ENCODE assay signal across 8 cellular contexts in the genomic region with DNA sequence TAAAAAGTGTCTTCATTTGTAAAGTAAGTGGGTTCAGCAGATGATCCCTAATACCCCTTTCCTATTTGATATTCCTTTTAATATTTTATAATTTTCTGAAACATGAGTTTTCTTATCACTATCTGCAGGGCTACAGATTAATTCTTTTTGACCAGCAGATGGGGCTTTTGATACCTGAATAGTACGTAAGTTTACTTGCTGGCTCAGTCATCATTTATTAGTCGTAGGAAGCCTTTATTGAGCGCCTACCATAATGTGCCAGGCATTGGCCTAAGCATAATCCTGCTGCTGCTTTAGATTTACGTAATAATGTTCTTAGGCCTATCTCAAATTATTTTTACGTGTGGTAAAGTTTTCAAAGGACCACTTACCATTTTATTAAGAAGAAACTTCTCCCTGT. TPM values are rescaled to one million over a fixed set of nuclear protein-coding genes. Genes with fewer than 3 reads are reported as not detected.
DNase-seq lines count a peak whose midpoint lies in the region; ATAC-seq and TF ChIP-seq lines count a peak whose summit lies in the region.

No MANE protein-coding gene starts in this region.

- no peak for ATAC-seq in GM21825 (IDR thresholded peaks at IDR 0.05; ENCODE audit: unreplicated experiment)

- H3K27me3 Mint-ChIP-seq in CD4-positive, alpha-beta memory T cell = no peaks in the 10 kb centered on the region

- H3K27ac ChIP-seq in CD4-positive, alpha-beta memory T cell (ENCODE audit: low read depth, low read length) = no peak overlapping the region
- H3K27ac ChIP-seq in liver (ENCODE audit: low read depth in 1 of 2, low read length in 2 of 2) (no peak overlapping the region), suprapubic skin (no peak overlapping the region)

- CTCF ChIA-PET in CD4-positive, alpha-beta memory T cell (lab: Charles Lee; ENCODE audit: partially characterized antibody) = interaction anchor here (0.9 to 2.7 kb wide), 2 partner anchors 11 to 720 kb away, joined by 3 to 7 read pairs; no protein-coding TSS in a partner anchor

- H3K4me1 ChIP-seq in CD4-positive, alpha-beta memory T cell (ENCODE audit: insufficient read depth, low read length) = no peaks in the 10 kb centered on the region
- H3K4me1 ChIP-seq in liver (ENCODE audit: control insufficient read depth in 4 of 4, insufficient read depth in 4 of 4, low read length in 3 of 4) (no peaks in the 10 kb centered on the region), suprapubic skin (no peaks in the 10 kb centered on the region)

- H3K4me3 Mint-ChIP-seq in CD4-positive, alpha-beta memory T cell = no peak overlapping the region

- in situ Hi-C loops in astrocyte of the cerebellum (cut with HindIII; ENCODE audit: low sequenced_read_pairs) = no loop called here

- peak; percentile 42 for TF ChIP-seq CTCF in astrocyte of the cerebellum (IDR thresholded peaks at IDR 0.05; ENCODE audit: low read depth, low read length, missing control alignments)
- peak; percentile 49 for TF ChIP-seq CTCF in liver (IDR thresholded peaks at IDR 0.05; ENCODE audit: low read depth, low read length, missing input control)
- TF ChIP-seq CTCF in suprapubic skin (IDR thresholded peaks at IDR 0.05) = no peak

- 14% methylated on average over 5 of the region's 5 CpGs for WGBS in liver
- WGBS in suprapubic skin = 18% methylated on average over 5 of the region's 5 CpGs

- peaks cover 0 to 4% of the 10 kb centered on the region in 2 donors for H3K36me3 Mint-ChIP-seq in CD4-positive, alpha-beta memory T cell

- H3K27me3 ChIP-seq in CD4-positive, alpha-beta memory T cell (ENCODE audit: insufficient read depth, low read length) = no peaks in the 10 kb centered on the region
- H3K27me3 ChIP-seq in liver (ENCODE audit: control insufficient read depth in 4 of 4, insufficient read depth in 4 of 4, low read length in 3 of 4) (no peaks in the 10 kb centered on the region), suprapubic skin (no peaks in the 10 kb centered on the region)

- H3K4me3 ChIP-seq in CD4-positive, alpha-beta memory T cell (ENCODE audit: low read length in 2 of 2) = no peak overlapping the region
- H3K4me3 ChIP-seq in astrocyte of the cerebellum (ENCODE audit: low read depth, low read length) (no peak overlapping the region), liver (ENCODE audit: low read depth in 1 of 3, low read length in 3 of 3) (no peak overlapping the region), suprapubic skin (no peak overlapping the region)

- peak in 3 of 5 donors; percentile 5 to 11 (median 8) for DNase-seq in CD4-positive, alpha-beta memory T cell
- DNase-seq in HPDE6-E6E7 (ENCODE audit: extremely low spot score) (peak; percentile 19), astrocyte of the cerebellum (ENCODE audit: low read depth) (peak; percentile 22), CD1c-positive myeloid dendritic cell (ENCODE audit: extremely low spot score) (no peak), suprapubic skin (ENCODE audit: low spot score in 2 of 2) (no peak)
- DNase-seq in stimulated activated CD4-positive, alpha-beta T cell treated with anti-CD3 and anti-CD28 coated beads, Interleukin-1b, Interleukin-23, amount 100 ng/mL, for 48 hours = no peak

- H3K27ac Mint-ChIP-seq in CD4-positive, alpha-beta memory T cell = no peak overlapping the region

- no peaks in the 10 kb centered on the region for H3K36me3 ChIP-seq in CD4-positive, alpha-beta memory T cell (ENCODE audit: insufficient read depth, low read length)
- H3K36me3 ChIP-seq in liver (ENCODE audit: control insufficient read depth in 4 of 4, insufficient read depth in 3 of 4, low read depth in 1 of 4, low read length in 3 of 4) (peaks cover 0 to under 1% (median 0%) of the 10 kb centered on the region in 4 donors), suprapubic skin (no peaks in the 10 kb centered on the region)

- no peak for TF ChIP-seq POLR2A in suprapubic skin (IDR thresholded peaks at IDR 0.05)

- POLR2A ChIA-PET in CD4-positive, alpha-beta memory T cell (lab: Charles Lee; ENCODE audit: partially characterized antibody) = no interaction called here

- no peak overlapping the region for H3K9ac ChIP-seq in liver (ENCODE audit: low read depth in 1 of 2, low read length in 2 of 2)

- TF ChIP-seq RAD21 in liver (IDR thresholded peaks at IDR 0.05) = peak; percentile 84

- peaks cover 0 to 4% (median 1%) of the 10 kb centered on the region in 4 donors for H3K4me1 Mint-ChIP-seq in CD4-positive, alpha-beta memory T cell

- H3K9me3 Mint-ChIP-seq in CD4-positive, alpha-beta memory T cell = no peaks in the 10 kb centered on the region

- no peaks in the 10 kb centered on the region for H3K9me3 ChIP-seq in CD4-positive, alpha-beta memory T cell (ENCODE audit: control insufficient read depth in 1 of 2, low read length in 2 of 2)
- H3K9me3 ChIP-seq in liver (ENCODE audit: control insufficient read depth in 4 of 4, low read length in 3 of 4) (no peaks in the 10 kb centered on the region), suprapubic skin (no peaks in the 10 kb centered on the region)

- no peak for TF ChIP-seq EP300 in suprapubic skin (IDR thresholded peaks at IDR 0.05)

- intact Hi-C loops in CD4-positive, alpha-beta memory T cell (cut with micrococcal nuclease) = no loop called here

TF ChIP-seq in liver, 16 proteins besides CTCF, POLR2A, EP300 and RAD21:
- TF ChIP-seq YY1 (IDR thresholded peaks at IDR 0.05) (no peak), HNF4A (conservative IDR thresholded peaks at IDR 0.05) (no peak), RXRA (IDR thresholded peaks at IDR 0.05) (no peak), TAF1 (conservative IDR thresholded peaks at IDR 0.05) (no peak), EGR1 (IDR thresholded peaks at IDR 0.05; ENCODE audit: low read depth in 2 of 2) (no peak), FOXA1 (IDR thresholded peaks at IDR 0.05) (no peak), HNF4G (IDR thresholded peaks at IDR 0.05) (no peak), JUND (IDR thresholded peaks at IDR 0.05) (no peak), NR2F2 (IDR thresholded peaks at IDR 0.05) (no peak), FOXA2 (IDR thresholded peaks at IDR 0.05) (no peak), GABPA (IDR thresholded peaks at IDR 0.05 in 1 of 2, conservative IDR thresholded peaks at IDR 0.05 in 1 of 2) (no peak), SP1 (IDR thresholded peaks at IDR 0.05) (no peak)
- TF ChIP-seq, protein P1, sequence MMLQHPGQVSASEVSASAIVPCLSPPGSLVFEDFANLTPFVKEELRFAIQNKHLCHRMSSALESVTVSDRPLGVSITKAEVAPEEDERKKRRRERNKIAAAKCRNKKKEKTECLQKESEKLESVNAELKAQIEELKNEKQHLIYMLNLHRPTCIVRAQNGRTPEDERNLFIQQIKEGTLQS (IDR thresholded peaks at IDR 0.05) = no peak
- TF ChIP-seq, protein P2, sequence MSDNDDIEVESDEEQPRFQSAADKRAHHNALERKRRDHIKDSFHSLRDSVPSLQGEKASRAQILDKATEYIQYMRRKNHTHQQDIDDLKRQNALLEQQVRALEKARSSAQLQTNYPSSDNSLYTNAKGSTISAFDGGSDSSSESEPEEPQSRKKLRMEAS (IDR thresholded peaks at IDR 0.05) = no peak
- TF ChIP-seq, protein P3, sequence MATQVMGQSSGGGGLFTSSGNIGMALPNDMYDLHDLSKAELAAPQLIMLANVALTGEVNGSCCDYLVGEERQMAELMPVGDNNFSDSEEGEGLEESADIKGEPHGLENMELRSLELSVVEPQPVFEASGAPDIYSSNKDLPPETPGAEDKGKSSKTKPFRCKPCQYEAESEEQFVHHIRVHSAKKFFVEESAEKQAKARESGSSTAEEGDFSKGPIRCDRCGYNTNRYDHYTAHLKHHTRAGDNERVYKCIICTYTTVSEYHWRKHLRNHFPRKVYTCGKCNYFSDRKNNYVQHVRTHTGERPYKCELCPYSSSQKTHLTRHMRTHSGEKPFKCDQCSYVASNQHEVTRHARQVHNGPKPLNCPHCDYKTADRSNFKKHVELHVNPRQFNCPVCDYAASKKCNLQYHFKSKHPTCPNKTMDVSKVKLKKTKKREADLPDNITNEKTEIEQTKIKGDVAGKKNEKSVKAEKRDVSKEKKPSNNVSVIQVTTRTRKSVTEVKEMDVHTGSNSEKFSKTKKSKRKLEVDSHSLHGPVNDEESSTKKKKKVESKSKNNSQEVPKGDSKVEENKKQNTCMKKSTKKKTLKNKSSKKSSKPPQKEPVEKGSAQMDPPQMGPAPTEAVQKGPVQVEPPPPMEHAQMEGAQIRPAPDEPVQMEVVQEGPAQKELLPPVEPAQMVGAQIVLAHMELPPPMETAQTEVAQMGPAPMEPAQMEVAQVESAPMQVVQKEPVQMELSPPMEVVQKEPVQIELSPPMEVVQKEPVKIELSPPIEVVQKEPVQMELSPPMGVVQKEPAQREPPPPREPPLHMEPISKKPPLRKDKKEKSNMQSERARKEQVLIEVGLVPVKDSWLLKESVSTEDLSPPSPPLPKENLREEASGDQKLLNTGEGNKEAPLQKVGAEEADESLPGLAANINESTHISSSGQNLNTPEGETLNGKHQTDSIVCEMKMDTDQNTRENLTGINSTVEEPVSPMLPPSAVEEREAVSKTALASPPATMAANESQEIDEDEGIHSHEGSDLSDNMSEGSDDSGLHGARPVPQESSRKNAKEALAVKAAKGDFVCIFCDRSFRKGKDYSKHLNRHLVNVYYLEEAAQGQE (IDR thresholded peaks at IDR 0.05) = no peak
- TF ChIP-seq, protein P4, sequence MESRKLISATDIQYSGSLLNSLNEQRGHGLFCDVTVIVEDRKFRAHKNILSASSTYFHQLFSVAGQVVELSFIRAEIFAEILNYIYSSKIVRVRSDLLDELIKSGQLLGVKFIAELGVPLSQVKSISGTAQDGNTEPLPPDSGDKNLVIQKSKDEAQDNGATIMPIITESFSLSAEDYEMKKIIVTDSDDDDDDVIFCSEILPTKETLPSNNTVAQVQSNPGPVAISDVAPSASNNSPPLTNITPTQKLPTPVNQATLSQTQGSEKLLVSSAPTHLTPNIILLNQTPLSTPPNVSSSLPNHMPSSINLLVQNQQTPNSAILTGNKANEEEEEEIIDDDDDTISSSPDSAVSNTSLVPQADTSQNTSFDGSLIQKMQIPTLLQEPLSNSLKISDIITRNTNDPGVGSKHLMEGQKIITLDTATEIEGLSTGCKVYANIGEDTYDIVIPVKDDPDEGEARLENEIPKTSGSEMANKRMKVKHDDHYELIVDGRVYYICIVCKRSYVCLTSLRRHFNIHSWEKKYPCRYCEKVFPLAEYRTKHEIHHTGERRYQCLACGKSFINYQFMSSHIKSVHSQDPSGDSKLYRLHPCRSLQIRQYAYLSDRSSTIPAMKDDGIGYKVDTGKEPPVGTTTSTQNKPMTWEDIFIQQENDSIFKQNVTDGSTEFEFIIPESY (IDR thresholded peaks at IDR 0.05) = no peak
TF ChIP-seq in liver: peak in this region for 0.

RNA-seq across cellular contexts. Expression of a gene that starts 33.1 kb away (rescaled TPM):
- total RNA-seq in CD4-positive, alpha-beta memory T cell = 10 to 100 TPM; 67.9 to 72.1 TPM
- polyA plus RNA-seq in CD4-positive, alpha-beta memory T cell = 100 to 1,000 TPM; 153 to 213 TPM
- total RNA-seq in liver = 100 to 1,000 TPM; 113 to 148 TPM
- polyA plus RNA-seq in liver = 100 to 1,000 TPM; 141 to 144 TPM
- total RNA-seq in suprapubic skin = 10 to 100 TPM; 23.7 to 60.2 (median 39.4) TPM

Comparison
In these comparisons a context has a peak if more than half of its experiments do, and no peak if none do; other contexts are left out.
1. DNase-seq: peak in CD4-positive, alpha-beta memory T cell (3 of 5), HPDE6-E6E7 (single experiment) and astrocyte of the cerebellum (single experiment); none in CD1c-positive myeloid dendritic cell (single experiment), stimulated activated CD4-positive, alpha-beta T cell treated with anti-CD3 and anti-CD28 coated beads, Interleukin-1b, Interleukin-23, amount 100 ng/mL, for 48 hours (single experiment) and suprapubic skin (0 of 2).
2. CTCF ChIP-seq: peak in astrocyte of the cerebellum (single experiment) and liver (single experiment); none in suprapubic skin (0 of 2).